ENCODE assay signal across 13 cellular contexts in genomic region chr6:88360203-88360797, GRCh38.
A peak's percentile ranks its signal among the peaks of the same experiment; 100 is the strongest.
DNase-seq lines count a peak whose midpoint lies in the region; ATAC-seq and TF ChIP-seq lines count a peak whose summit lies in the region.
"Had no signal": no experiment of that assay in that cellular context is flagged by ENCODE, and none has a peak within 500 bp of the region (broad histone marks: within the 10 kb centered on the region; RNA-seq: fewer than 3 reads in every experiment).

No MANE protein-coding gene starts in this region.

- DNase-seq in MCF 10A (ENCODE audit: unreplicated experiment) (peak; percentile 74), breast epithelium (ENCODE audit: low spot score in 2 of 2) (no peak), astrocyte of the hippocampus (ENCODE audit: low read depth, low spot score) (peak; percentile 67), foreskin keratinocyte (peak in 1 of 2 donors; percentile 36), hypothalamus (lab: John Stamatoyannopoulos, UW) (no peak), testis (no peak)
- no peak for DNase-seq in activated naive CD4-positive, alpha-beta T cell treated with anti-CD3 and anti-CD28 coated beads, Interleukin-2, amount 50 U/mL, for 72 hours (ENCODE audit: low spot score in 2 of 2)
- DNase-seq in activated T-cell treated with anti-CD3 and anti-CD28 coated beads, Interleukin-2, amount 50 U/mL, for 72 hours = no peak
- DNase-seq: COR-L47; effector memory CD4-positive, alpha-beta T cell had no signal

- H3K4me3 ChIP-seq in breast epithelium (no peak overlapping the region), testis (no peak overlapping the region)
- H3K4me3 ChIP-seq: lung, smooth muscle cell had no signal

- H3K36me3 ChIP-seq in breast epithelium (no peaks in the 10 kb centered on the region), testis (ENCODE audit: low read depth, missing control alignments) (no peaks in the 10 kb centered on the region)

- H3K4me3 Mint-ChIP-seq in MCF 10A (ENCODE audit: unreplicated experiment) = no peak overlapping the region
- H3K4me3 Mint-ChIP-seq in activated T-cell treated with anti-CD3 and anti-CD28 coated beads, Interleukin-2, amount 50 U/mL, for 72 hours = no peak overlapping the region

- H3K27me3 ChIP-seq in breast epithelium (no peaks in the 10 kb centered on the region), foreskin keratinocyte (no peaks in the 10 kb centered on the region), testis (no peaks in the 10 kb centered on the region)

- BruUV-seq in MCF 10A (replicated peaks; lab: Mats Ljungman, UMichigan) = no TSS peak

- no peak overlapping the region for H3K27ac ChIP-seq in breast epithelium
- H3K27ac ChIP-seq in foreskin keratinocyte = no peak overlapping the region
- H3K27ac ChIP-seq in testis = no peak overlapping the region
- H3K27ac ChIP-seq: 22Rv1 had no signal

- TF ChIP-seq CTCF in MCF 10A (IDR thresholded peaks at IDR 0.05; ENCODE audit: unreplicated experiment) (no peak), breast epithelium (IDR thresholded peaks at IDR 0.05) (no peak), foreskin keratinocyte (conservative IDR thresholded peaks at IDR 0.05) (no peak), testis (IDR thresholded peaks at IDR 0.05) (no peak)

- H3K9me3 Mint-ChIP-seq in MCF 10A (ENCODE audit: unreplicated experiment) = no peaks in the 10 kb centered on the region
- no peaks in the 10 kb centered on the region for H3K9me3 Mint-ChIP-seq in activated naive CD4-positive, alpha-beta T cell treated with anti-CD3 and anti-CD28 coated beads, Interleukin-2, amount 50 U/mL, for 72 hours
- peaks cover 0 to 2% of the 10 kb centered on the region in 2 donors for H3K9me3 Mint-ChIP-seq in activated T-cell treated with anti-CD3 and anti-CD28 coated beads, Interleukin-2, amount 50 U/mL, for 72 hours

- intact Hi-C loops in MCF 10A (cut with micrococcal nuclease) (loop anchor here (2.0 kb wide), 1 partner anchor 339 kb away; no protein-coding TSS in a partner anchor), breast epithelium (cut with DNase I; ENCODE audit: low total_unique reads) (no loop called here), testis (cut with DNase I; ENCODE audit: low total_unique reads) (no loop called here)

- CTCF ChIA-PET in MCF 10A (lab: Yijun Ruan, JAX) = no interaction called here

- no peak for TF ChIP-seq POLR2A in breast epithelium (IDR thresholded peaks at IDR 0.05)
- TF ChIP-seq POLR2A in testis (IDR thresholded peaks at IDR 0.05) = no peak

- peak overlapping the region; percentile 75 for H3K27ac Mint-ChIP-seq in MCF 10A (ENCODE audit: low read depth, unreplicated experiment)
- no peak overlapping the region for H3K27ac Mint-ChIP-seq in activated naive CD4-positive, alpha-beta T cell treated with anti-CD3 and anti-CD28 coated beads, Interleukin-2, amount 50 U/mL, for 72 hours
- no peak overlapping the region for H3K27ac Mint-ChIP-seq in activated T-cell treated with anti-CD3 and anti-CD28 coated beads, Interleukin-2, amount 50 U/mL, for 72 hours

- 17 to 44% methylated on average over 1 of the region's 1 CpG for WGBS in testis, 2 donors

- POLR2A ChIA-PET in MCF 10A (lab: Yijun Ruan, JAX) = no interaction called here

- H3K4me1 Mint-ChIP-seq in MCF 10A (ENCODE audit: insufficient read depth, unreplicated experiment) = peaks cover 29% of the 10 kb centered on the region
- no peaks in the 10 kb centered on the region for H3K4me1 Mint-ChIP-seq in activated T-cell treated with anti-CD3 and anti-CD28 coated beads, Interleukin-2, amount 50 U/mL, for 72 hours (ENCODE audit: low read depth)

- H3K9me3 ChIP-seq in breast epithelium (no peaks in the 10 kb centered on the region), testis (no peaks in the 10 kb centered on the region)

- no peaks in the 10 kb centered on the region for H3K27me3 Mint-ChIP-seq in MCF 10A (ENCODE audit: insufficient read depth, unreplicated experiment)
- H3K27me3 Mint-ChIP-seq in activated T-cell treated with anti-CD3 and anti-CD28 coated beads, Interleukin-2, amount 50 U/mL, for 72 hours (ENCODE audit: low read depth) = peaks cover 17% of the 10 kb centered on the region

- peak; percentile 81 for ATAC-seq in foreskin keratinocyte
- no peak for ATAC-seq in activated naive CD4-positive, alpha-beta T cell treated with anti-CD3 and anti-CD28 coated beads, Interleukin-2, amount 50 U/mL, for 72 hours
- ATAC-seq in activated T-cell treated with anti-CD3 and anti-CD28 coated beads, Interleukin-2, amount 50 U/mL, for 72 hours (replicated peaks in 1 of 2) = no peak

- H3K36me3 Mint-ChIP-seq in MCF 10A (ENCODE audit: insufficient read depth, unreplicated experiment) = no peaks in the 10 kb centered on the region
- no peaks in the 10 kb centered on the region for H3K36me3 Mint-ChIP-seq in activated naive CD4-positive, alpha-beta T cell treated with anti-CD3 and anti-CD28 coated beads, Interleukin-2, amount 50 U/mL, for 72 hours
- no peaks in the 10 kb centered on the region for H3K36me3 Mint-ChIP-seq in activated T-cell treated with anti-CD3 and anti-CD28 coated beads, Interleukin-2, amount 50 U/mL, for 72 hours (ENCODE audit: insufficient read depth in 2 of 2)

- no peaks in the 10 kb centered on the region for H3K4me1 ChIP-seq in breast epithelium
- peaks cover 13% of the 10 kb centered on the region for H3K4me1 ChIP-seq in foreskin keratinocyte
- peaks cover 12% of the 10 kb centered on the region for H3K4me1 ChIP-seq in testis

Comparison
In these comparisons a context has a peak if more than half of its experiments do, and no peak if none do; other contexts are left out.
1. DNase-seq: peak in MCF 10A (single experiment) and astrocyte of the hippocampus (single experiment); none in breast epithelium (0 of 2), hypothalamus (0 of 51), testis (single experiment), activated naive CD4-positive, alpha-beta T cell treated with anti-CD3 and anti-CD28 coated beads, Interleukin-2, amount 50 U/mL, for 72 hours (0 of 2) and activated T-cell treated with anti-CD3 and anti-CD28 coated beads, Interleukin-2, amount 50 U/mL, for 72 hours (0 of 2).